In the genomic region with DNA sequence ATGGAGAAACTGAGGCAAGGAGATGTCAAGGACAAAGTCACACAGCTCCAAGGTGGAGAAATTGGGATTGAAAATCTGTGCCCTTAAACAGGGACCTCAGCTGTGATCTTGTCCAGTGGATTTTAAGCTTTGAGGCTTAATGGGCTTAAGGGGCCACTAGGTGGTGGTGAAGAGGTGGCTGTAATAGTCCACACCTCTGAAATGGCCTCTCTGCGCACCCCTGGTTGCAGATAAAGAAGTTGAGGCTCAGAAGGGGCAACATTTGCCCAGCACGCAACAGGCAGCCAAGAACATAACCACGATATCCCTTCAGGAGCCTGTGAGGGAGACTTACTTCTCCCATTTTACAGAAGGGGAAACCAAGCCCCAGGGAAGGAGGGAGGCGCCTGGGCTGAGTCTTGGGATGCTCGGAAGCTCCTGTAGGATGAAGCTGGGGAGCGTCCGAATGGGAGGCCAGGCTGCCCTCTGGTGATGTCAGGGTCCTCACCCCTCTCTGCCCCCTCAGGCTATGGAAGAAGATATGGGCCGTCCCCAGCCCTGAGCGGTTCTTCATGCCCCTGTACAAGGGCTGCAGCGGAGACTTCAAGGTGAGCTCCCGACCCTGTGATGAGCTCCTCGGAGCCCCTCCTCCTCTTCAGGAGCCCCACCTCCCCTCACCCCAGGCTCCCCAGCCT, we compare ENCODE assay signal across 2 cellular contexts.
TF ChIP-seq lines count a peak whose summit lies in the region.

No MANE protein-coding gene starts in this region.

TF ChIP-seq in IMR-90, 13 proteins besides CTCF, POLR2A, EP300 and RAD21:
- TF ChIP-seq MAFK (IDR thresholded peaks at IDR 0.05; ENCODE audit: low read depth, low read length) (no peak), RFX5 (IDR thresholded peaks at IDR 0.05; ENCODE audit: low read depth, low read length) (no peak)
TF ChIP-seq in IMR-90: peak in this region for 0.

TF ChIP-seq in K562, 482 proteins besides CTCF, POLR2A, EP300 and RAD21:
- no peak for TF ChIP-seq ZNF668 (CRISPR knock-in tag; IDR thresholded peaks at IDR 0.05)
- no peak for TF ChIP-seq BCOR (IDR thresholded peaks at IDR 0.05)
- no peak for TF ChIP-seq C11orf30 (IDR thresholded peaks at IDR 0.05; ENCODE audit: low read depth)
- no peak for TF ChIP-seq FOXM1 (IDR thresholded peaks at IDR 0.05; ENCODE audit: low read depth)
- no peak for TF ChIP-seq FOXM1 (CRISPR knock-in tag; IDR thresholded peaks at IDR 0.05; ENCODE audit: low read depth)
- no peak for TF ChIP-seq MYNN (IDR thresholded peaks at IDR 0.05)
- no peak for TF ChIP-seq MYNN (CRISPR knock-in tag; IDR thresholded peaks at IDR 0.05)
- TF ChIP-seq CC2D1A (IDR thresholded peaks at IDR 0.05) = no peak
- TF ChIP-seq ZNF830 (CRISPR knock-in tag; IDR thresholded peaks at IDR 0.05) = no peak
